20 cellular contexts compared by ENCODE assay signal in genomic region chr1:86811128-86811527, GRCh38.
DNase-seq lines count a peak whose midpoint lies in the region; ATAC-seq, FAIRE-seq and TF ChIP-seq lines count a peak whose summit lies in the region.
"Had no signal": no experiment of that assay in that cellular context is flagged by ENCODE, and none has a peak within 500 bp of the region (broad histone marks: within the 10 kb centered on the region; RNA-seq: fewer than 3 reads in every experiment).

No MANE protein-coding gene starts in this region.

- H3K27me3 ChIP-seq in K562 (ENCODE audit: control insufficient read depth in 2 of 2, insufficient read depth in 2 of 2, low read length in 2 of 2): no peaks in the 10 kb centered on the region
- no peaks in the 10 kb centered on the region for H3K27me3 ChIP-seq in H1 (replicated peaks in 1 of 4; ENCODE audit: control insufficient read depth in 3 of 4, extremely low read depth in 1 of 4, insufficient read depth in 3 of 4, low read length in 3 of 4)
- H3K27me3 ChIP-seq in right lobe of liver: no peaks in the 10 kb centered on the region
- H3K27me3 ChIP-seq in smooth muscle cell (ENCODE audit: low read depth): no peaks in the 10 kb centered on the region
- H3K27me3 ChIP-seq: BE2C had no signal

- H3K79me2 ChIP-seq in K562 (ENCODE audit: control insufficient read depth, insufficient read depth, low read length) (no peaks in the 10 kb centered on the region), H1 (ENCODE audit: control insufficient read depth in 1 of 2, insufficient read depth in 2 of 2, low read length in 2 of 2) (no peaks in the 10 kb centered on the region), smooth muscle cell (ENCODE audit: low read depth) (no peaks in the 10 kb centered on the region)

- H2BK12ac ChIP-seq in H1 (ENCODE audit: low read depth, low read length): no peak overlapping the region

- no peak overlapping the region for H2BK5ac ChIP-seq in H1 (ENCODE audit: low read depth, low read length)

- H4K91ac ChIP-seq in H1 (replicated peaks; ENCODE audit: insufficient read length, low read length): no peak overlapping the region

- no peak for TF ChIP-seq POLR2A in K562 (conservative IDR thresholded peaks at IDR 0.05)
- no peak for TF ChIP-seq POLR2A in H1 (IDR thresholded peaks at IDR 0.05; ENCODE audit: control extremely low read depth in 1 of 2, low read depth in 2 of 2, low read length in 2 of 2)
- no peak for TF ChIP-seq POLR2A in right lobe of liver (IDR thresholded peaks at IDR 0.05)

- no TSS peak for BruUV-seq in K562 (replicated peaks; lab: Mats Ljungman, UMichigan)

- no peak overlapping the region for H3K18ac ChIP-seq in H1 (ENCODE audit: extremely low read depth, low read length)

- H2BK15ac ChIP-seq in H1 (ENCODE audit: low read length): no peak overlapping the region

- no peaks in the 10 kb centered on the region for H3K36me3 ChIP-seq in K562 (ENCODE audit: control insufficient read depth, insufficient read depth, low read length)
- H3K36me3 ChIP-seq in H1 (ENCODE audit: control insufficient read depth in 2 of 4, insufficient read depth in 4 of 4, low read length in 3 of 4): no peaks in the 10 kb centered on the region
- H3K36me3 ChIP-seq in right lobe of liver: no peaks in the 10 kb centered on the region
- no peaks in the 10 kb centered on the region for H3K36me3 ChIP-seq in smooth muscle cell (ENCODE audit: low read depth)
- H3K36me3 ChIP-seq: BE2C had no signal

- POLR2A ChIA-PET in K562 (lab: Yijun Ruan, JAX): interaction anchor here (0.6 kb wide), 1 partner anchor 297 kb away, joined by 3 read pairs; no protein-coding TSS in a partner anchor
- POLR2A ChIA-PET in H1 (lab: Charles Lee; ENCODE audit: partially characterized antibody): no interaction called here

- no peaks in the 10 kb centered on the region for H3K23me2 ChIP-seq in H1 (ENCODE audit: low read depth, low read length)

- no peak overlapping the region for H3K9ac ChIP-seq in K562 (ENCODE audit: insufficient read depth in 1 of 2, low read depth in 2 of 2, low read length in 2 of 2)
- H3K9ac ChIP-seq in H1 (replicated peaks in 1 of 4; ENCODE audit: extremely low read depth in 1 of 4, low read depth in 3 of 4, low read length in 3 of 4): no peak overlapping the region
- H3K9ac ChIP-seq in smooth muscle cell (ENCODE audit: low read depth): no peak overlapping the region
- H3K9ac ChIP-seq: GM23248 had no signal

- no peak for TF ChIP-seq RAD21 in K562 (CRISPR knock-in tag; conservative IDR thresholded peaks at IDR 0.05 in 1 of 2, IDR thresholded peaks at IDR 0.05 in 1 of 2)
- no peak for TF ChIP-seq RAD21 in H1 (IDR thresholded peaks at IDR 0.05 in 1 of 2, conservative IDR thresholded peaks at IDR 0.05 in 1 of 2; ENCODE audit: low read depth in 2 of 2, low read length in 2 of 2)

- H3K27ac ChIP-seq in K562 (ENCODE audit: extremely low read depth, low read depth, low read length) (no peak overlapping the region), H1 (ENCODE audit: low read depth, low read length) (no peak overlapping the region), right lobe of liver (peak overlapping the region in 1 of 3 donors; percentile 33), smooth muscle cell (ENCODE audit: low read depth) (no peak overlapping the region)
- H3K27ac ChIP-seq: C4-2B, GM23248 had no signal

- CTCF ChIA-PET in K562 (lab: Yijun Ruan, JAX; ENCODE audit: low intra/inter-chr PET ratio) (no interaction called here), H1 (lab: Charles Lee; ENCODE audit: partially characterized antibody) (interaction anchor here (0.5 to 3.7 kb wide), 15 partner anchors 10 to 375 kb away, joined by 3 to 21 read pairs (median 3); no protein-coding TSS in a partner anchor)

- no peak overlapping the region for H4K5ac ChIP-seq in H1 (ENCODE audit: insufficient read length, low read depth, low read length)

- TF ChIP-seq CTCF in K562 (IDR thresholded peaks at IDR 0.05 in 2 of 3, conservative IDR thresholded peaks at IDR 0.05 in 1 of 3; ENCODE audit: insufficient read depth in 2 of 3, low read depth in 1 of 3, low read length in 3 of 3) (no peak), H1 (IDR thresholded peaks at IDR 0.05; ENCODE audit: control extremely low read depth in 1 of 3, insufficient read depth in 1 of 3, low read depth in 1 of 3, low read length in 3 of 3) (no peak), right lobe of liver (IDR thresholded peaks at IDR 0.05) (no peak), smooth muscle cell (IDR thresholded peaks at IDR 0.05; ENCODE audit: borderline replicate concordance, insufficient read depth, poor library complexity, severe bottlenecking) (no peak)

- H4K20me1 ChIP-seq in K562 (replicated peaks; ENCODE audit: control insufficient read depth, insufficient read depth, low read length) (no peaks in the 10 kb centered on the region), H1 (replicated peaks in 1 of 2; ENCODE audit: control insufficient read depth in 1 of 2, insufficient read depth in 2 of 2, low read length in 2 of 2) (no peaks in the 10 kb centered on the region), smooth muscle cell (ENCODE audit: low read depth) (no peaks in the 10 kb centered on the region)

- no peak overlapping the region for H3K14ac ChIP-seq in H1 (ENCODE audit: insufficient read length)

- no peak overlapping the region for H2BK120ac ChIP-seq in H1 (replicated peaks; ENCODE audit: low read depth, low read length)

- DNase-seq in K562 (ENCODE audit: extremely low read depth in 1 of 4, low spot score in 3 of 4) (no peak), H1 (ENCODE audit: low read depth in 1 of 2, low spot score in 2 of 2) (peak in 1 of 2 experiments; percentile 37), right lobe of liver (no peak), smooth muscle cell (lab: John Stamatoyannopoulos, UW; ENCODE audit: unreplicated experiment) (no peak), KG1 (lab: John Stamatoyannopoulos, UW) (no peak), C1 segment of cervical spinal cord (lab: John Stamatoyannopoulos, UW) (no peak)
- no peak for DNase-seq in stimulated activated CD4-positive, alpha-beta T cell treated with anti-CD3 and anti-CD28 coated beads, Interleukin-2, amount 100 ng/mL, for 48 hours
- no peak for DNase-seq in activated CD4-positive, alpha-beta T cell treated with anti-CD3 and anti-CD28 coated beads for 1 hour
- DNase-seq: ACHN; BE2C; Caco-2; CD4-positive, alpha-beta T cell; GM23248; HFFc6 had no signal

- no peak overlapping the region for H2BK20ac ChIP-seq in H1 (ENCODE audit: low read length)

- no peaks in the 10 kb centered on the region for H3K4me1 ChIP-seq in K562 (replicated peaks in 1 of 2; ENCODE audit: control insufficient read depth in 2 of 2, insufficient read depth in 2 of 2, low read length in 2 of 2)
- peaks cover 0 to 3% (median 1%) of the 10 kb centered on the region in 4 experiments; a peak in 3 of 7 replicates for H3K4me1 ChIP-seq in H1 (replicated peaks in 1 of 4; ENCODE audit: control insufficient read depth in 3 of 4, insufficient read depth in 4 of 4, low read length in 3 of 4)
- peaks cover 0 to 18% (median 2%) of the 10 kb centered on the region in 4 donors for H3K4me1 ChIP-seq in right lobe of liver
- no peaks in the 10 kb centered on the region for H3K4me1 ChIP-seq in smooth muscle cell (ENCODE audit: low read depth)
- H3K4me1 ChIP-seq: BE2C had no signal

- H3K4ac ChIP-seq in H1 (replicated peaks; ENCODE audit: insufficient read length, low read depth, low read length): no peak overlapping the region

- H4K8ac ChIP-seq in H1 (ENCODE audit: extremely low read depth, insufficient read depth, low read length): no peak overlapping the region

- no peak overlapping the region for H3K23ac ChIP-seq in H1 (ENCODE audit: insufficient read length)

- ATAC-seq in K562 (no peak), right lobe of liver (peak; percentile 13 to 53 (median 22))

- H3K79me1 ChIP-seq in H1 (ENCODE audit: low read depth, low read length): no peaks in the 10 kb centered on the region

- H3K4me2 ChIP-seq in K562 (ENCODE audit: insufficient read depth, low read length) (no peak overlapping the region), H1 (ENCODE audit: insufficient read depth in 1 of 2, low read depth in 2 of 2, low read length in 2 of 2) (no peak overlapping the region), smooth muscle cell (no peak overlapping the region)

- H2AK5ac ChIP-seq in H1 (ENCODE audit: low read depth, low read length): no peak overlapping the region

- H2AFZ ChIP-seq in K562 (ENCODE audit: low read depth, low read length) (peak overlapping the region; percentile 39; the same call in 1 of the 2 replicates), H1 (ENCODE audit: low read length) (peak overlapping the region; percentile 78; the same call in 1 of the 2 replicates), smooth muscle cell (ENCODE audit: low read depth) (peak overlapping the region; percentile 37)
- H2AFZ ChIP-seq: GM23248 had no signal

- H3K9me3 ChIP-seq in K562 (replicated peaks; ENCODE audit: control insufficient read depth, insufficient read depth, low read depth, low read length): no peaks in the 10 kb centered on the region
- H3K9me3 ChIP-seq in H1 (ENCODE audit: insufficient read depth in 2 of 2, low read depth in 1 of 2, low read length in 1 of 2): no peaks in the 10 kb centered on the region; a peak in 1 of 4 replicates
- H3K9me3 ChIP-seq in right lobe of liver: no peaks in the 10 kb centered on the region
- H3K9me3 ChIP-seq in smooth muscle cell (replicated peaks; ENCODE audit: low read depth): no peaks in the 10 kb centered on the region
- H3K9me3 ChIP-seq: BE2C, Caco-2 had no signal

- no peak overlapping the region for H3K56ac ChIP-seq in H1 (replicated peaks; ENCODE audit: insufficient read length, low read depth, low read length)

- in situ Hi-C loops in K562 (cut with MboI): no loop called here

- no peak overlapping the region for H3K4me3 ChIP-seq in K562
- no peak overlapping the region for H3K4me3 ChIP-seq in H1 (ENCODE audit: extremely low read depth in 1 of 4, insufficient read depth in 2 of 4, low read depth in 3 of 4, low read length in 4 of 4)
- H3K4me3 ChIP-seq in right lobe of liver: no peak overlapping the region
- H3K4me3 ChIP-seq in smooth muscle cell: no peak overlapping the region
- H3K4me3 ChIP-seq: GM23248 had no signal

- TF ChIP-seq EP300 in K562 (IDR thresholded peaks at IDR 0.05; ENCODE audit: low read length) (no peak), H1 (IDR thresholded peaks at IDR 0.05; ENCODE audit: borderline replicate concordance in 1 of 2, low read depth in 2 of 2, low read length in 2 of 2) (no peak)

- WGBS in K562 (ENCODE audit: insufficient coverage, low coverage, missing lambda C conversion rate): 35% methylated on average over 4 of the region's 4 CpGs
- 89% methylated on average over 4 of the region's 4 CpGs; no CpG with 5 or more reads in 1 of the 2 experiments for WGBS in H1 (ENCODE audit: extremely low coverage in 1 of 2, insufficient coverage in 1 of 2, insufficient read length in 1 of 2, insufficient replicate concordance in 2 of 2, low coverage in 1 of 2, low lambda C conversion rate in 2 of 2, missing lambda C conversion rate in 1 of 2), 2 experiments
- 58% methylated on average over 3 of the region's 4 CpGs for WGBS in right lobe of liver (ENCODE audit: insufficient coverage, low coverage, low lambda C conversion rate, missing lambda C conversion rate)
- WGBS in smooth muscle cell (ENCODE audit: low lambda C conversion rate): 84% methylated on average over 4 of the region's 4 CpGs

- FAIRE-seq in K562 (lab: Jason Lieb, UNC) (no peak), H1 (lab: Jason Lieb, UNC) (no peak)
- FAIRE-seq: A204.1, D721Med, G401.6, GM12892, GM18507 had no signal

- no peaks in the 10 kb centered on the region for H3F3A ChIP-seq in smooth muscle cell (ENCODE audit: low read depth)

- intact Hi-C loops in K562 (cut with micrococcal nuclease): no loop called here
- intact Hi-C loops in right lobe of liver (cut with DNase I): no loop called here

- no peaks in the 10 kb centered on the region for H3K9me1 ChIP-seq in K562 (ENCODE audit: control insufficient read depth, insufficient read depth, low read length)
